Comparison of ENCODE assay signal across 19 cellular contexts in the genomic region with DNA sequence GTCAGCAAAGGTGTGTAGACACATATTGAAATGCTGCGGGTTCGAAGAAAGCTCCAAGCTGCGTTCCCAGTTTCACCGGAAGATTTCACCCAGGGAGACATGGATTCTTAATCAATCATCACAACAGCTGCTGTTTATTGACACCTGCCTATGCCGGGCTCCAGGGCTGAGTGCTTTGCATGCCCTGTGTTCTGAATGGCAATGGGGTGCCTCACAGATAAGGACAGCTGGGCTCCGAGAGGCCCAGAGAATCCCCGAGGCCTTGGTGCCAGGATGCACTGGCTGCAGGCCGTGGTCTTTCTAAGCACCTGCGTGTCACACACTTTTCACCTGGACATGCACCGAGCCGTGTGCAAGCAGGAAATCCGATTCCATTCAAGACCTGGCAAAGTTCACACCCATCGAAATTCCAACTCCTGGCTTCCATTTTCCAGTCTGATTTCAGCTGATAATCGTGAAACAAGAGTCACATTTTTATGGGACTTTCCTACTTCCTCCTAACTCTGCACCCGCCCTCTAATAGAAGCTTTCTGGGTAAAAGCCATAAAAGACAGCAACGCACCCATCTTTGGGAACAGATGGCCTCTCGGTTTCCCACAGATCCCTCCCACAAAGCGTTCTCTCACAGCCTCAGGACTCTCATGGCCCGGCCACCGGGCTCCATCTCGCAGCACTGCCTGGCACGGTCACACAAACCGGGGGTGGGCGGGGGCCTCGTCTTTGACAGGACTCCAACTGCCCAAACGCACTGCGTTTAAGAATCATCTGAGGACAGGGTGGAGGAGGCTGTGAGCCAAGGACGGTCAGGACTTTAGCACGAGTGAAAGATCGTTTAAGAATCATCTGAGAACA.
"Had no signal": no experiment of that assay in that cellular context is flagged by ENCODE, and none has a peak within 500 bp of the region (broad histone marks: within the 10 kb centered on the region; RNA-seq: fewer than 3 reads in every experiment).

No MANE protein-coding gene starts in this region.

- H3K9me3 Mint-ChIP-seq: activated CD4-positive, alpha-beta memory T cell treated with anti-CD3 and anti-CD28 coated beads for 36 hours; activated T-cell treated with anti-CD3 and anti-CD28 coated beads, Interleukin-2, amount 50 U/mL, for 4 hours; central memory CD8-positive, alpha-beta T cell had no signal

- DNase-seq: activated CD4-positive, alpha-beta memory T cell treated with anti-CD3 and anti-CD28 coated beads for 36 hours; activated CD4-positive, alpha-beta T cell treated with anti-CD3 and anti-CD28 coated beads for 1 hour; activated CD8-positive, alpha-beta memory T cell treated with anti-CD3 and anti-CD28 coated beads, Interleukin-2, amount 10 ng/mL, durations not matched to agents 7 days and 5 days; activated gamma-delta T cell; activated T-cell treated with anti-CD3 and anti-CD28 coated beads, Interleukin-2, amount 50 U/mL, for 4 hours; effector CD8-positive, alpha-beta T cell; foreskin melanocyte; heart left ventricle; mammary epithelial cell; natural killer cell; right cardiac atrium; thyroid gland had no signal

- H3K27ac Mint-ChIP-seq: activated CD4-positive, alpha-beta memory T cell treated with anti-CD3 and anti-CD28 coated beads for 36 hours; activated CD8-positive, alpha-beta memory T cell treated with anti-CD3 and anti-CD28 coated beads, Interleukin-2, amount 10 ng/mL, durations not matched to agents 7 days and 5 days; activated naive CD8-positive, alpha-beta T cell; brain; natural killer cell; progenitor cell of endocrine pancreas had no signal

- H3K27ac ChIP-seq: heart left ventricle, neutrophil, thyroid gland, uterus had no signal

- H3K4me1 Mint-ChIP-seq: activated CD8-positive, alpha-beta memory T cell treated with anti-CD3 and anti-CD28 coated beads, Interleukin-2, amount 10 ng/mL, durations not matched to agents 7 days and 5 days; natural killer cell had no signal

- H3K36me3 Mint-ChIP-seq: activated CD4-positive, alpha-beta memory T cell treated with anti-CD3 and anti-CD28 coated beads for 36 hours; activated CD8-positive, alpha-beta memory T cell treated with anti-CD3 and anti-CD28 coated beads, Interleukin-2, amount 10 ng/mL, durations not matched to agents 7 days and 5 days; activated naive CD8-positive, alpha-beta T cell; brain; natural killer cell had no signal

- H3K9me3 ChIP-seq: heart left ventricle, neutrophil, thyroid gland, uterus had no signal

- H3K4me3 Mint-ChIP-seq: activated CD4-positive, alpha-beta memory T cell treated with anti-CD3 and anti-CD28 coated beads for 36 hours; activated CD8-positive, alpha-beta memory T cell treated with anti-CD3 and anti-CD28 coated beads, Interleukin-2, amount 10 ng/mL, durations not matched to agents 7 days and 5 days; activated naive CD8-positive, alpha-beta T cell; activated T-cell treated with anti-CD3 and anti-CD28 coated beads, Interleukin-2, amount 50 U/mL, for 4 hours; brain; central memory CD8-positive, alpha-beta T cell; natural killer cell had no signal

- H3K36me3 ChIP-seq: heart left ventricle, neutrophil, thyroid gland, uterus had no signal

- H3K27me3 ChIP-seq: neutrophil, thyroid gland, uterus had no signal

- H3K4me1 ChIP-seq: heart left ventricle, uterus had no signal

- H3K4me3 ChIP-seq: heart left ventricle, smooth muscle cell, thyroid gland, uterus had no signal

- H3K27me3 Mint-ChIP-seq: activated CD4-positive, alpha-beta memory T cell treated with anti-CD3 and anti-CD28 coated beads for 36 hours; activated CD8-positive, alpha-beta memory T cell treated with anti-CD3 and anti-CD28 coated beads, Interleukin-2, amount 10 ng/mL, durations not matched to agents 7 days and 5 days; central memory CD8-positive, alpha-beta T cell had no signal

- H3K4me2 ChIP-seq: smooth muscle cell had no signal
